In the genomic region with DNA sequence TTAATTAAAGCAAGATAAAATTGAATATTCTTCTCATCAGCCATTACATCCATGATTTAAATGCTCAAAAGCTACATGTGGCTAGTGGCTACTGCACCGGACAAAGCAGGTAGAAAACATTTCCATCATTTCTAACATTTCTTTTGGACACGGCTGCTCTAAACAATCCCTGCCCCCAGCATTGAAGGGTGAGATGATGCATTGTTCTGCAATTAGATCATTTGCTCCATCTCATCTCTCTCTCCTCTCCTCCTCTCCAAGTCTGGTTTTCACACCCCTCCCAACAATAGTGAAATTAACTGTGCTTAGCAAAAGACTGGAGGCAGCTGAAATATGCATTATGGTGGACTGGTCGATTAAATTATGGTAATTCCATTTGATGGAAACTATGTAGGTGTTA, we compare ENCODE assay signal across 22 cellular contexts.
A peak's percentile ranks its signal among the peaks of the same experiment; 100 is the strongest.
DNase-seq lines count a peak whose midpoint lies in the region; ATAC-seq and TF ChIP-seq lines count a peak whose summit lies in the region.
"Had no signal": no experiment of that assay in that cellular context is flagged by ENCODE, and none has a peak within 500 bp of the region (broad histone marks: within the 10 kb centered on the region; RNA-seq: fewer than 3 reads in every experiment).

No MANE protein-coding gene starts in this region.

- no peaks in the 10 kb centered on the region for H3K27me3 ChIP-seq in RWPE2 (ENCODE audit: insufficient read depth, poor library complexity, severe bottlenecking)
- H3K27me3 ChIP-seq: BLaER1, ovary, tibial nerve had no signal

- intact Hi-C loops in Right ventricle myocardium superior (cut with DNase I) = no loop called here

- no peaks in the 10 kb centered on the region for H3K36me3 ChIP-seq in RWPE2 (ENCODE audit: low read depth)
- H3K36me3 ChIP-seq: BLaER1, esophagus muscularis mucosa, ovary, sigmoid colon, tibial nerve had no signal

- H3K4me3 ChIP-seq in RWPE2 (ENCODE audit: severe bottlenecking) (no peak overlapping the region), foreskin fibroblast (ENCODE audit: low read depth in 1 of 2, low read length in 2 of 2) (no peak overlapping the region)
- H3K4me3 ChIP-seq: BLaER1, esophagus muscularis mucosa, ovary, sigmoid colon, tibial nerve had no signal

- peak; percentile 66 for DNase-seq in GM03348 (ENCODE audit: low spot score)
- DNase-seq in RWPE2 (ENCODE audit: low spot score) = no peak
- DNase-seq in foreskin fibroblast = peak; percentile 11 to 52
- peak; percentile 39 for DNase-seq in pulmonary artery endothelial cell (ENCODE audit: low read depth, low spot score)
- DNase-seq in D341Med (ENCODE audit: low spot score) = no peak
- no peak for DNase-seq in Right ventricle myocardium superior
- DNase-seq: activated CD4-positive, alpha-beta T cell treated with anti-CD3 and anti-CD28 coated beads for 1 hour; effector CD4-positive, alpha-beta T cell; glutamatergic neuron; NCI-H1417 treated with DMSO at 0.1 percent for 48 hours; NCI-H2171; NCI-H748 treated with DMSO at 0.1 percent for 48 hours; OCI-M1; ovary; sigmoid colon; T1000 had no signal

- no peaks in the 10 kb centered on the region for H3K9me3 ChIP-seq in RWPE2 (ENCODE audit: severe bottlenecking)
- H3K9me3 ChIP-seq: BLaER1, ovary, sigmoid colon had no signal

- H3K4me1 ChIP-seq in RWPE2 (ENCODE audit: insufficient read depth, poor library complexity, severe bottlenecking) = peaks cover 22% of the 10 kb centered on the region
- H3K4me1 ChIP-seq: esophagus muscularis mucosa, sigmoid colon had no signal

- TF ChIP-seq CTCF in RWPE2 (IDR thresholded peaks at IDR 0.05; ENCODE audit: poor library complexity, severe bottlenecking) (no peak), foreskin fibroblast (IDR thresholded peaks at IDR 0.05; ENCODE audit: low read depth, low read length) (no peak)

- peak overlapping the region; percentile 64 for H3K27ac ChIP-seq in RWPE2 (ENCODE audit: poor library complexity, severe bottlenecking)
- H3K27ac ChIP-seq: BLaER1, esophagus muscularis mucosa, ovary, sigmoid colon, tibial nerve had no signal

- ATAC-seq in RWPE2 (ENCODE audit: low read depth) (peak; percentile 68), HG03432 (IDR thresholded peaks at IDR 0.05; ENCODE audit: unreplicated experiment) (no peak), Right ventricle myocardium superior (ENCODE audit: poor library complexity) (no peak)
- ATAC-seq: HCT116, HepG2 had no signal

Comparison
In these comparisons a context has a peak if more than half of its experiments do, and no peak if none do; other contexts are left out.
1. DNase-seq: peak in GM03348 (single experiment), foreskin fibroblast (2 of 2) and pulmonary artery endothelial cell (single experiment); none in RWPE2 (single experiment), D341Med (single experiment) and Right ventricle myocardium superior (single experiment).